28 cellular contexts compared by ENCODE assay signal in genomic region chr10:96906864-96907263, GRCh38.
DNase-seq lines count a peak whose midpoint lies in the region; ATAC-seq, FAIRE-seq and TF ChIP-seq lines count a peak whose summit lies in the region.
"Had no signal": no experiment of that assay in that cellular context is flagged by ENCODE, and none has a peak within 500 bp of the region (broad histone marks: within the 10 kb centered on the region; RNA-seq: fewer than 3 reads in every experiment).

No MANE protein-coding gene starts in this region.

- H3K27me3 ChIP-seq in sigmoid colon = no peaks in the 10 kb centered on the region
- no peaks in the 10 kb centered on the region for H3K27me3 ChIP-seq in gastroesophageal sphincter
- H3K27me3 ChIP-seq: testis had no signal

- FAIRE-seq in A549 (lab: Jason Lieb, UNC) = no peak
- FAIRE-seq in kidney (lab: Jason Lieb, UNC) = peak; percentile 57
- FAIRE-seq: bronchial epithelial cell had no signal

- intact Hi-C loops in kidney (cut with DNase I) (no loop called here), sigmoid colon (cut with DNase I) (no loop called here)

- no peak for ATAC-seq in A549
- no peak for ATAC-seq in GM19324 (IDR thresholded peaks at IDR 0.05; ENCODE audit: low FRiP score, unreplicated experiment)
- ATAC-seq in gastroesophageal sphincter = no peak
- ATAC-seq: PC-3; right cardiac atrium; stimulated activated effector memory CD8-positive, alpha-beta T cell treated with anti-CD3 and anti-CD28 coated beads, Interleukin-12 subunit alpha, Interleukin-12 subunit beta, amount 100 ng/mL, for 72 hours had no signal

- TF ChIP-seq CTCF in A549 (IDR thresholded peaks at IDR 0.05) (no peak), kidney (IDR thresholded peaks at IDR 0.05; ENCODE audit: borderline replicate concordance, extremely low read depth, insufficient read depth) (no peak), sigmoid colon (IDR thresholded peaks at IDR 0.05) (no peak), gastroesophageal sphincter (IDR thresholded peaks at IDR 0.05) (no peak)

- TF ChIP-seq EP300 in A549 (IDR thresholded peaks at IDR 0.05) = no peak
- no peak for TF ChIP-seq EP300 in sigmoid colon (IDR thresholded peaks at IDR 0.05)
- no peak for TF ChIP-seq EP300 in gastroesophageal sphincter (IDR thresholded peaks at IDR 0.05)

- no peak overlapping the region for H3K4me3 ChIP-seq in A549
- H3K4me3 ChIP-seq in kidney (ENCODE audit: low read length in 2 of 2) = no peak overlapping the region
- no peak overlapping the region for H3K4me3 ChIP-seq in sigmoid colon
- no peak overlapping the region for H3K4me3 ChIP-seq in gastroesophageal sphincter
- H3K4me3 ChIP-seq: GM23248, testis had no signal

- H3K4me1 ChIP-seq in A549 (peaks cover 48% of the 10 kb centered on the region), kidney (ENCODE audit: control insufficient read depth in 1 of 2, insufficient read depth in 1 of 2, low read depth in 1 of 2, low read length in 2 of 2) (peaks cover 3 to 5% of the 10 kb centered on the region in 2 donors), sigmoid colon (peaks cover 0 to 57% (median 27%) of the 10 kb centered on the region in 4 donors), gastroesophageal sphincter (peaks cover 0 to 79% (median 2%) of the 10 kb centered on the region in 3 donors)

- no peak for TF ChIP-seq RAD21 in A549 (conservative IDR thresholded peaks at IDR 0.05 in 1 of 2, IDR thresholded peaks at IDR 0.05 in 1 of 2)

- CTCF ChIA-PET in A549 (lab: Yijun Ruan, JAX) = no interaction called here

- TF ChIP-seq POLR2A in A549 (IDR thresholded peaks at IDR 0.05; ENCODE audit: low read length) (no peak), sigmoid colon (IDR thresholded peaks at IDR 0.05) (no peak), gastroesophageal sphincter (IDR thresholded peaks at IDR 0.05) (no peak)

- no peak overlapping the region for H3K27ac ChIP-seq in A549
- H3K27ac ChIP-seq in kidney (ENCODE audit: low read depth in 2 of 2, low read length in 2 of 2) = no peak overlapping the region
- no peak overlapping the region for H3K27ac ChIP-seq in sigmoid colon
- H3K27ac ChIP-seq in gastroesophageal sphincter = no peak overlapping the region
- H3K27ac ChIP-seq: GM23248, parathyroid adenoma, testis had no signal

- H3K9ac ChIP-seq in kidney (ENCODE audit: low read length in 2 of 2) = no peak overlapping the region
- H3K9ac ChIP-seq: GM23248, parathyroid adenoma had no signal

- peak overlapping the region; percentile 27; the same call in 2 of the 3 replicates for H3K4me2 ChIP-seq in A549

- DNase-seq in A549 (ENCODE audit: low read depth in 1 of 2, low spot score in 1 of 2) (peak in 1 of 2 experiments; percentile 5), DMS53 (lab: John Stamatoyannopoulos, UW) (peak; percentile 46), HuH-7 (ENCODE audit: low spot score) (peak; percentile 23), kidney (no peak), sigmoid colon (no peak)
- DNase-seq in stimulated activated naive CD4-positive, alpha-beta T cell treated with Interleukin-2 at 50 U/mL for 16 hours (lab: John Stamatoyannopoulos, UW) = no peak
- DNase-seq: activated CD4-positive, alpha-beta T cell treated with anti-CD3 and anti-CD28 coated beads for 1 hour; activated CD8-positive, alpha-beta memory T cell treated with anti-CD3 and anti-CD28 coated beads for 24 hours; activated naive CD4-positive, alpha-beta T cell treated with Interleukin-2 at 50 U/mL for 16 hours; activated T-cell treated with anti-CD3 and anti-CD28 coated beads, Interleukin-2, amount 50 U/mL, for 1 hour; amygdala; effector CD4-positive, alpha-beta T cell; GM23248; IMR-90; NCI-H1694 treated with DMSO at 0.1 percent for 48 hours; NCI-H524; NK-92 treated with Interleukin-12 subunit alpha and Interleukin-12 subunit beta, amount 100 ng/mL, for 24 hours; PC-3; right cardiac atrium; Right ventricle myocardium superior; stimulated activated CD4-positive, alpha-beta T cell treated with anti-CD3 and anti-CD28 coated beads, Interleukin-4, amount 100 ng/mL, for 24 hours; T-helper 2 cell; testis had no signal

- no peaks in the 10 kb centered on the region for H3K36me3 ChIP-seq in kidney (ENCODE audit: control insufficient read depth in 1 of 2, insufficient read depth in 2 of 2, low read length in 2 of 2)
- peaks cover 0 to 8% (median 0%) of the 10 kb centered on the region in 4 donors for H3K36me3 ChIP-seq in sigmoid colon
- H3K36me3 ChIP-seq in gastroesophageal sphincter = no peaks in the 10 kb centered on the region

- POLR2A ChIA-PET in A549 (lab: Yijun Ruan, JAX) = no interaction called here

- H3K9me3 ChIP-seq in A549 (no peaks in the 10 kb centered on the region), kidney (ENCODE audit: control insufficient read depth in 1 of 2, low read length in 2 of 2) (no peaks in the 10 kb centered on the region), sigmoid colon (no peaks in the 10 kb centered on the region), gastroesophageal sphincter (no peaks in the 10 kb centered on the region)
- H3K9me3 ChIP-seq: testis had no signal

TF ChIP-seq in A549, 52 proteins besides CTCF, POLR2A, EP300 and RAD21:
- TF ChIP-seq REST (IDR thresholded peaks at IDR 0.05) (no peak), ZFP36 (IDR thresholded peaks at IDR 0.05; ENCODE audit: borderline replicate concordance, partially characterized antibody) (no peak), PHF8 (IDR thresholded peaks at IDR 0.05; ENCODE audit: borderline replicate concordance, low read depth) (no peak), SMC3 (IDR thresholded peaks at IDR 0.05) (no peak)

Comparison
In these comparisons a context has a peak if more than half of its experiments do, and no peak if none do; other contexts are left out.
1. DNase-seq: peak in DMS53 (single experiment) and HuH-7 (single experiment); none in kidney (single experiment), sigmoid colon (single experiment) and stimulated activated naive CD4-positive, alpha-beta T cell treated with Interleukin-2 at 50 U/mL for 16 hours (single experiment).